Comparison of ENCODE assay signal across 8 cellular contexts in genomic region chr6:24581084-24581669, GRCh38.
DNase-seq lines count a peak whose midpoint lies in the region; ATAC-seq and TF ChIP-seq lines count a peak whose summit lies in the region.

No MANE protein-coding gene starts in this region.

- TF ChIP-seq EP300 in suprapubic skin (IDR thresholded peaks at IDR 0.05), result no peak

- peaks cover 4% of the 10 kb centered on the region for H3K27me3 Mint-ChIP-seq in CD4-positive, alpha-beta T cell

- H3K36me3 Mint-ChIP-seq in CD4-positive, alpha-beta T cell (ENCODE audit: low read depth), result no peaks in the 10 kb centered on the region

- H3K27me3 ChIP-seq in CD4-positive, alpha-beta T cell (ENCODE audit: control insufficient read depth, insufficient read depth, low read length), result no peaks in the 10 kb centered on the region
- no peaks in the 10 kb centered on the region for H3K27me3 ChIP-seq in suprapubic skin

- no peaks in the 10 kb centered on the region for H3K9me3 Mint-ChIP-seq in CD4-positive, alpha-beta T cell

- POLR2A ChIA-PET in CD4-positive, alpha-beta T cell (lab: Charles Lee), result interaction anchor here (0.6 to 1.2 kb wide), 5 partner anchors 28 to 437 kb away, joined by 3 to 7 read pairs (median 3); partner anchors contain the start of genes ACOT13, ALDH5A1 and TDP2

- no peaks in the 10 kb centered on the region for H3K9me3 ChIP-seq in CD4-positive, alpha-beta T cell (ENCODE audit: control insufficient read depth, low read length)
- H3K9me3 ChIP-seq in suprapubic skin, result no peaks in the 10 kb centered on the region

- H3K4me1 ChIP-seq in suprapubic skin, result peaks cover 12% of the 10 kb centered on the region

- H3K27ac ChIP-seq in CD4-positive, alpha-beta T cell (ENCODE audit: low read depth, low read length), result no peak overlapping the region
- H3K27ac ChIP-seq in suprapubic skin, result no peak overlapping the region

- intact Hi-C loops in CD4-positive, alpha-beta T cell (cut with DNase I, micrococcal nuclease), result loop anchor here (1.0 to 5.0 kb wide), 6 partner anchors 56 to 491 kb away; no protein-coding TSS in a partner anchor

- H3K36me3 ChIP-seq in suprapubic skin, result no peaks in the 10 kb centered on the region

- TF ChIP-seq POLR2A in suprapubic skin (IDR thresholded peaks at IDR 0.05), result no peak

- peaks cover 5% of the 10 kb centered on the region for H3K4me1 Mint-ChIP-seq in CD4-positive, alpha-beta T cell (ENCODE audit: low read depth)

- DNase-seq in CD4-positive, alpha-beta T cell, result peak; percentile 64 to 81 (median 70)
- DNase-seq in KG1 (lab: John Stamatoyannopoulos, UW) (peak; percentile 40), RPMI7951 (ENCODE audit: low read depth) (peak; percentile 58), activated T-helper 1 cell treated with Interleukin-2 at 50 U/mL for 16 hours (ENCODE audit: low read depth) (peak; percentile 57), fibroblast of villous mesenchyme (ENCODE audit: low read depth) (peak; percentile 57), occipital lobe (lab: John Stamatoyannopoulos, UW) (peak; percentile 56), suprapubic skin (ENCODE audit: low spot score in 2 of 2) (peak in 1 of 2 donors; percentile 75)

- H3K4me3 ChIP-seq in fibroblast of villous mesenchyme (ENCODE audit: low read depth, low read length) (no peak overlapping the region), suprapubic skin (no peak overlapping the region)

- WGBS in suprapubic skin, result 60% methylated on average over 7 of the region's 7 CpGs

- H3K4me3 Mint-ChIP-seq in CD4-positive, alpha-beta T cell, result no peak overlapping the region

- TF ChIP-seq CTCF in CD4-positive, alpha-beta T cell (IDR thresholded peaks at IDR 0.05), result peak; percentile 80
- TF ChIP-seq CTCF in fibroblast of villous mesenchyme (IDR thresholded peaks at IDR 0.05; ENCODE audit: insufficient read depth, low read depth, low read length) (peak; percentile 90), suprapubic skin (IDR thresholded peaks at IDR 0.05) (peak; percentile 33 to 74)

- H3K27ac Mint-ChIP-seq in CD4-positive, alpha-beta T cell, result no peak overlapping the region

- CTCF ChIA-PET in CD4-positive, alpha-beta T cell (lab: Charles Lee), result interaction anchor here (0.6 to 2.3 kb wide), 32 partner anchors 10 to 490 kb away, joined by 3 to 21 read pairs (median 4); partner anchors contain the start of genes ACOT13, ALDH5A1, KIAA0319 and TDP2

- peak; percentile 91 for ATAC-seq in CD4-positive, alpha-beta T cell (ENCODE audit: poor library complexity)
- ATAC-seq in GM19463 (IDR thresholded peaks at IDR 0.05; ENCODE audit: unreplicated experiment), result peak; percentile 76
